1 cellular context compared by ENCODE assay signal in genomic region chr16:12819126-12820117, GRCh38.
TF ChIP-seq lines count a peak whose summit lies in the region.

No MANE protein-coding gene starts in this region.

TF ChIP-seq in HepG2, 621 proteins besides CTCF, POLR2A, EP300 and RAD21 (continued from another document and continues in another):
- peak in 1 of 2 experiments; percentile 31; a peak in 1 of 4 replicates for TF ChIP-seq ATF4 (CRISPR knock-in tag; IDR thresholded peaks at IDR 0.05)
- no peak for TF ChIP-seq ZBTB34 (CRISPR knock-in tag; IDR thresholded peaks at IDR 0.05)
- no peak for TF ChIP-seq DNMT3B (CRISPR knock-in tag; conservative IDR thresholded peaks at IDR 0.05)
- TF ChIP-seq ASH2L (IDR thresholded peaks at IDR 0.05; ENCODE audit: insufficient read length, low read depth, low read length): no peak
- no peak for TF ChIP-seq ZNF691 (CRISPR knock-in tag; IDR thresholded peaks at IDR 0.05; ENCODE audit: borderline replicate concordance, low read depth)
- TF ChIP-seq ZHX1 (CRISPR knock-in tag; IDR thresholded peaks at IDR 0.05; ENCODE audit: low read depth): no peak
- no peak for TF ChIP-seq FOXJ3 (CRISPR knock-in tag; IDR thresholded peaks at IDR 0.05; ENCODE audit: borderline replicate concordance)
- no peak; the same call in 1 of the 2 replicates for TF ChIP-seq ZNF780A (CRISPR knock-in tag; IDR thresholded peaks at IDR 0.05)
- no peak for TF ChIP-seq ZNF546 (CRISPR knock-in tag; conservative IDR thresholded peaks at IDR 0.05)
- TF ChIP-seq NFATC3 (CRISPR knock-in tag; IDR thresholded peaks at IDR 0.05): no peak
- TF ChIP-seq HNF4G (IDR thresholded peaks at IDR 0.05; ENCODE audit: borderline replicate concordance, low read depth, low read length): peak; percentile 13; the same call in 1 of the 2 replicates
- peak; percentile 41; the same call in 1 of the 2 replicates for TF ChIP-seq HNF4G (CRISPR knock-in tag; IDR thresholded peaks at IDR 0.05; ENCODE audit: borderline replicate concordance, low read depth)
- no peak for TF ChIP-seq ZNF639 (CRISPR knock-in tag; conservative IDR thresholded peaks at IDR 0.05)
- 0 out of 2 replicates have a peak, but pooled peaks have one; percentile 15 for TF ChIP-seq ZNF350 (CRISPR knock-in tag; IDR thresholded peaks at IDR 0.05; ENCODE audit: borderline replicate concordance, low read depth)
- TF ChIP-seq HMGXB4 (CRISPR knock-in tag; IDR thresholded peaks at IDR 0.05; ENCODE audit: borderline replicate concordance in 1 of 2, low read depth in 1 of 2): peak in 1 of 2 experiments; percentile 72; a peak in 2 of 4 replicates
- TF ChIP-seq ELF3 (CRISPR knock-in tag; IDR thresholded peaks at IDR 0.05): peak; percentile 74
- TF ChIP-seq DPF2 (CRISPR knock-in tag; IDR thresholded peaks at IDR 0.05; ENCODE audit: borderline replicate concordance, low read depth): no peak
- peak; percentile 54; the same call in 1 of the 2 replicates for TF ChIP-seq PITX1 (CRISPR knock-in tag; IDR thresholded peaks at IDR 0.05)
- peak; percentile 46 for TF ChIP-seq RARA (CRISPR knock-in tag; IDR thresholded peaks at IDR 0.05)
- TF ChIP-seq NCOR1 (IDR thresholded peaks at IDR 0.05; ENCODE audit: borderline replicate concordance, low read length): 0 out of 2 replicates have a peak, but pooled peaks have one; percentile 45
- TF ChIP-seq ZFYVE20 (CRISPR knock-in tag; IDR thresholded peaks at IDR 0.05; ENCODE audit: borderline replicate concordance, low read depth): no peak
- peak; percentile 64; the same call in 1 of the 2 replicates for TF ChIP-seq KMT2B (CRISPR knock-in tag; IDR thresholded peaks at IDR 0.05)
- no peak for TF ChIP-seq ZNF687 (CRISPR knock-in tag; IDR thresholded peaks at IDR 0.05)
- TF ChIP-seq ZNF614 (CRISPR knock-in tag; IDR thresholded peaks at IDR 0.05; ENCODE audit: borderline replicate concordance): peak; percentile 55; the same call in 1 of the 2 replicates
- 0 out of 2 replicates have a peak, but pooled peaks have one; percentile 60 for TF ChIP-seq MIER2 (CRISPR knock-in tag; IDR thresholded peaks at IDR 0.05)
- TF ChIP-seq ZBTB46 (CRISPR knock-in tag; IDR thresholded peaks at IDR 0.05; ENCODE audit: borderline replicate concordance): no peak
- no peak for TF ChIP-seq MXD1 (CRISPR knock-in tag; IDR thresholded peaks at IDR 0.05)
- TF ChIP-seq ZNF597 (CRISPR knock-in tag; IDR thresholded peaks at IDR 0.05): no peak
- TF ChIP-seq SP1 (IDR thresholded peaks at IDR 0.05): no peak
- TF ChIP-seq SP1 (CRISPR knock-in tag; IDR thresholded peaks at IDR 0.05): no peak
